In the genomic region with DNA sequence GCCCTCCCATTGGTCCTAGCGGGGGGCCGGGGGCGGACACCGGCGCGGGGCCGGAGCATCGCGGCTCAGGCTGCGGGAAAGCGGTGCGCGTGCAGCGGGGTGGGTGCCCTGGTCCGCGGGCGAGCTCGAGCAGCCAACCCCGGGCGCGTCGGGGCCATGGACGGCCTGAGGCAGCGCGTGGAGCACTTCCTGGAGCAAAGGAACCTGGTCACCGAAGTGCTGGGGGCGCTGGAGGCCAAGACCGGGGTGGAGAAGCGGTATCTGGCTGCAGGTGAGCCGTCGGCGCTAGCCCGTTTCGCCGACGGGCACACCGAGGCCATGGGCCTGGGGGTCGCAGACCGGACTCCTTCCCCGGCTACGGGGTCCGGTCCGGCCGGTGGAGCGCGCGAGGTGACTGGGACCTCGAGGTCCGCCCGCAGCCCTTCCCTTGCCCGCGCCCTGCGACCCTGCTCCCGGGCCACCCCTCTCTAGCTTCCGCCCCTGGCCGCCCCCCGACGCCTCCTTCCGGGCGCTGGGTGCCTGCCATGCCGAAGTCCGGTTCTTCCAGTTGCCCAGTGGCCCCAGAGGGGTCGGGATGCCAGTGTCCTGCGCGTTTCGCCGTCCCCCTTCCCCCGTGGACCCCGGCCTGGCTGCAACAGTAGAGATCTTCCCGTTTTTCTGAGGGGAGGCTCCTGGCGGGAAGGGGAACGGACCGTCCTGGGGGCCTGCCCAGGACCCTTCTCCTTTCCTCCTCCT, we compare ENCODE assay signal across 7 cellular contexts. TPM values are rescaled to one million over a fixed set of nuclear protein-coding genes. Genes with fewer than 3 reads are reported as not detected.
DNase-seq lines count a peak whose midpoint lies in the region; ATAC-seq, FAIRE-seq and TF ChIP-seq lines count a peak whose summit lies in the region.

Gene REEP6, plus strand, starts transcription at position 68 of the 735 bp plus-strand sequence. Its CDS starts 89 bp downstream, at position 157.

- peaks cover 12% of the 10 kb centered on the region for H3K4me1 ChIP-seq in keratinocyte (ENCODE audit: control insufficient read depth, extremely low read depth, insufficient read depth, low read length)

- H3K4me3 ChIP-seq in keratinocyte (ENCODE audit: control insufficient read depth in 2 of 3, extremely low read depth in 1 of 3, insufficient read depth in 2 of 3, low read depth in 1 of 3, low read length in 3 of 3) = peak within 1 kb of the TSS; percentile 59 to 78 (median 77)

- H3K9ac ChIP-seq in keratinocyte (ENCODE audit: control insufficient read depth, extremely low read depth, insufficient read depth, low read length) = peak within 1 kb of the TSS; percentile 65

- dilution Hi-C loops in keratinocyte (cut with MboI; ENCODE audit: extremely low pct_ligation_motif_present, low sequenced_read_pairs) = no loop called here

- peak within 1 kb of the TSS; percentile 100 for H2AFZ ChIP-seq in keratinocyte (ENCODE audit: control insufficient read depth, low read length)

- in situ Hi-C loops in KBM-7 (cut with MboI; ENCODE audit: low pct_unique_long_range_greater_than_20kb, low sequenced_read_pairs) = no loop called here

- ATAC-seq in HG03354 (IDR thresholded peaks at IDR 0.05; ENCODE audit: poor library complexity, severe bottlenecking, unreplicated experiment) (peak; percentile 0), GM21360 (IDR thresholded peaks at IDR 0.05; ENCODE audit: unreplicated experiment) (no peak)
- ATAC-seq in activated naive CD4-positive, alpha-beta T cell treated with anti-CD3 and anti-CD28 coated beads, Interleukin-2, amount 50 U/mL, for 72 hours = no peak

- H3K9me1 ChIP-seq in keratinocyte (ENCODE audit: control insufficient read depth, extremely low read depth, insufficient read depth, low read length) = no peaks in the 10 kb centered on the region

- no peaks in the 10 kb centered on the region for H3K36me3 ChIP-seq in keratinocyte (ENCODE audit: control insufficient read depth in 2 of 2, extremely low read depth in 1 of 2, insufficient read depth in 2 of 2, low read length in 2 of 2)

- H4K20me1 ChIP-seq in keratinocyte (ENCODE audit: control insufficient read depth, extremely low read depth, insufficient read depth, low read length) = no peaks in the 10 kb centered on the region

- no peaks in the 10 kb centered on the region for H3K9me3 ChIP-seq in keratinocyte (ENCODE audit: control insufficient read depth, low read depth, low read length)

- H3K9me3 Mint-ChIP-seq in activated naive CD4-positive, alpha-beta T cell treated with anti-CD3 and anti-CD28 coated beads, Interleukin-2, amount 50 U/mL, for 72 hours = no peaks in the 10 kb centered on the region

- H3K4me2 ChIP-seq in keratinocyte (ENCODE audit: control insufficient read depth, extremely low read depth, insufficient read depth, low read depth, low read length) = peak within 1 kb of the TSS; percentile 94

- no peak for DNase-seq in activated naive CD4-positive, alpha-beta T cell treated with anti-CD3 and anti-CD28 coated beads, Interleukin-2, amount 50 U/mL, for 72 hours (ENCODE audit: low spot score in 2 of 2)
- DNase-seq in keratinocyte (ENCODE audit: low read depth, low spot score) (no peak), substantia nigra (lab: John Stamatoyannopoulos, UW) (no peak), AG08395 (ENCODE audit: low spot score) (no peak), KBM-7 (no peak)

- H3K79me2 ChIP-seq in keratinocyte (ENCODE audit: control insufficient read depth, insufficient read depth, low read length) = no peaks in the 10 kb centered on the region

- H3K27ac Mint-ChIP-seq in activated naive CD4-positive, alpha-beta T cell treated with anti-CD3 and anti-CD28 coated beads, Interleukin-2, amount 50 U/mL, for 72 hours = peak within 1 kb of the TSS; percentile 79 to 88

- TF ChIP-seq CTCF in keratinocyte (optimal IDR thresholded peaks at IDR 0.05 in 1 of 3, IDR thresholded peaks at IDR 0.05 in 1 of 3, conservative IDR thresholded peaks at IDR 0.05 in 1 of 3; ENCODE audit: extremely low read depth in 1 of 3, insufficient read depth in 2 of 3, low read length in 3 of 3) = no peak

- no peaks in the 10 kb centered on the region for H3K27me3 ChIP-seq in keratinocyte (ENCODE audit: control insufficient read depth, extremely low read depth, insufficient read depth, low read length)

- H3K27ac ChIP-seq in keratinocyte (ENCODE audit: control insufficient read depth, insufficient read depth, low read length) (peak within 1 kb of the TSS; percentile 40), substantia nigra (ENCODE audit: low read depth, low read length, poor library complexity, severe bottlenecking) (peak within 1 kb of the TSS; percentile 66)

- no peak for FAIRE-seq in keratinocyte (lab: Jason Lieb, UNC)

- H3K36me3 Mint-ChIP-seq in activated naive CD4-positive, alpha-beta T cell treated with anti-CD3 and anti-CD28 coated beads, Interleukin-2, amount 50 U/mL, for 72 hours = no peaks in the 10 kb centered on the region

RNA-seq across cellular contexts. Expression of gene REEP6, which starts in this region (rescaled TPM):
- total RNA-seq in activated naive CD4-positive, alpha-beta T cell treated with anti-CD3 and anti-CD28 coated beads, Interleukin-2, amount 50 U/mL, for 72 hours = 1 to 10 TPM; 1.4 to 2.9 TPM
- 1.2 to 1.3 TPM (median 1.2 TPM) in 3 replicates for polyA plus RNA-seq in keratinocyte
- polyA plus RNA-seq in keratinocyte (2011; ENCODE audit: low read depth) = 1.8 TPM
- 1.4 and 3.0 TPM in 2 replicates for polyA plus RNA-seq in keratinocyte (2011; cell fraction: cytosol; rRNA removed)
- polyA plus RNA-seq in keratinocyte (2011; cell fraction: nucleus; rRNA removed) = 1.1 and 1.5 TPM in 2 replicates
- 2.0 and 3.1 TPM in 2 replicates for polyA plus RNA-seq in keratinocyte (2012; ENCODE audit: low replicate concordance)
- 0.80 to 5.9 TPM (median 2.5 TPM) in 3 replicates for polyA minus RNA-seq in keratinocyte
- polyA minus RNA-seq in keratinocyte (2011; cell fraction: cytosol; rRNA and poly(A)+ RNA removed) = 4.4 TPM
- 1.2 and 1.4 TPM in 2 replicates for polyA minus RNA-seq in keratinocyte (2011; cell fraction: nucleus; rRNA and poly(A)+ RNA removed)
